Comparison of ENCODE assay signal across 8 cellular contexts in genomic region chr17:3893003-3893719, GRCh38. TPM values are rescaled to one million over a fixed set of nuclear protein-coding genes. Genes with fewer than 3 reads are reported as not detected.
DNase-seq lines count a peak whose midpoint lies in the region; ATAC-seq and TF ChIP-seq lines count a peak whose summit lies in the region.

Gene CAMKK1 (minus strand): TSS chr17:3893053. CDS start chr17:3885687, 7,366 bp downstream.

- H3K27ac ChIP-seq in angular gyrus (ENCODE audit: low read depth, low read length) (peak within 1 kb of the TSS; percentile 80), vagina (peak within 1 kb of the TSS; percentile 96)

- H3K27me3 ChIP-seq in vagina = no peaks in the 10 kb centered on the region

- H3K36me3 ChIP-seq in vagina = no peaks in the 10 kb centered on the region

- TF ChIP-seq CTCF in GM13976 (IDR thresholded peaks at IDR 0.05; ENCODE audit: borderline replicate concordance, control extremely low read depth, extremely low read depth, insufficient read depth, missing control alignments) (no peak), vagina (IDR thresholded peaks at IDR 0.05) (no peak)

- no peaks in the 10 kb centered on the region for H3K9me3 ChIP-seq in vagina

- H3K4me1 ChIP-seq in vagina = peaks cover 79% of the 10 kb centered on the region

- intact Hi-C loops in vagina (cut with DNase I) = no loop called here

- peak within 1 kb of the TSS; percentile 80 to 94 for H3K4me3 ChIP-seq in vagina

- in situ Hi-C loops in GM13976 (cut with MboI; ENCODE audit: low sequenced_read_pairs, unreplicated experiment) = no loop called here

- DNase-seq in GM13976 (ENCODE audit: low spot score) (peak; percentile 99), NCI-H1092 treated with DMSO at 0.1 percent for 48 hours (lab: John Stamatoyannopoulos, UW) (peak; percentile 60), T-helper 2 cell (peak; percentile 81 to 92 (median 86)), hepatic stellate cell (ENCODE audit: low spot score) (peak; percentile 99), renal cortical epithelial cell (ENCODE audit: low read depth) (peak; percentile 27), vagina (ENCODE audit: extremely low spot score in 2 of 2) (no peak)

- peak; percentile 83 for ATAC-seq in HG02610 (IDR thresholded peaks at IDR 0.05; ENCODE audit: unreplicated experiment)

- no peak for TF ChIP-seq POLR2A in vagina (IDR thresholded peaks at IDR 0.05)

RNA-seq across cellular contexts. Expression of gene CAMKK1, which starts in this region (rescaled TPM):
- total RNA-seq in renal cortical epithelial cell = 4.3 and 8.9 TPM in 2 replicates
- 12.0 TPM for total RNA-seq in vagina

Comparison
In these comparisons a context has a peak if more than half of its experiments do, and no peak if none do; other contexts are left out.
1. DNase-seq: peak in GM13976 (single experiment), NCI-H1092 treated with DMSO at 0.1 percent for 48 hours (single experiment), T-helper 2 cell (5 of 5), hepatic stellate cell (single experiment) and renal cortical epithelial cell (single experiment); none in vagina (0 of 2).